Comparison of ENCODE assay signal across 8 cellular contexts in genomic region chr10:80699602-80700039, GRCh38.
DNase-seq lines count a peak whose midpoint lies in the region; ATAC-seq and TF ChIP-seq lines count a peak whose summit lies in the region.

No MANE protein-coding gene starts in this region.

- H3F3A ChIP-seq in GM23248 (ENCODE audit: insufficient read depth) = no peaks in the 10 kb centered on the region

- in situ Hi-C loops in GM23248 (cut with MboI) = no loop called here

- H3K4me2 ChIP-seq in GM23248 (ENCODE audit: unreplicated experiment) (no peak overlapping the region), Karpas-422 (ENCODE audit: low read depth, low read length, poor library complexity, severe bottlenecking) (no peak overlapping the region), parathyroid adenoma (ENCODE audit: low read length) (no peak overlapping the region)

- TF ChIP-seq EP300 in upper lobe of left lung (IDR thresholded peaks at IDR 0.05) = no peak

- H3K4me3 ChIP-seq in GM23248 (no peak overlapping the region), Karpas-422 (ENCODE audit: low read length) (no peak overlapping the region), parathyroid adenoma (ENCODE audit: low read depth, low read length) (no peak overlapping the region), upper lobe of left lung (no peak overlapping the region)

- H3K36me3 ChIP-seq in GM23248 (ENCODE audit: low read depth) (no peaks in the 10 kb centered on the region), Karpas-422 (ENCODE audit: insufficient read depth, low read length) (no peaks in the 10 kb centered on the region), parathyroid adenoma (ENCODE audit: control insufficient read depth, insufficient read depth, low read length) (no peaks in the 10 kb centered on the region), upper lobe of left lung (no peaks in the 10 kb centered on the region)

- CTCF ChIA-PET in RWPE1 (lab: Yijun Ruan, JAX) = interaction anchor here (0.5 to 2.7 kb wide), 28 partner anchors 11 to 1660 kb away, joined by 3 to 30 read pairs (median 4); no protein-coding TSS in a partner anchor

- H3K4me1 ChIP-seq in GM23248 (ENCODE audit: insufficient read depth) (no peaks in the 10 kb centered on the region), Karpas-422 (ENCODE audit: low read length) (no peaks in the 10 kb centered on the region), parathyroid adenoma (peaks cover 26% of the 10 kb centered on the region), upper lobe of left lung (peaks cover 0 to 4% (median 0%) of the 10 kb centered on the region in 4 donors)

- H3K27ac ChIP-seq in GM23248 (no peak overlapping the region), Karpas-422 (ENCODE audit: low read length) (no peak overlapping the region), RWPE1 (no peak overlapping the region), parathyroid adenoma (no peak overlapping the region), upper lobe of left lung (no peak overlapping the region)

- H4K20me1 ChIP-seq in GM23248 (ENCODE audit: insufficient read depth) (no peaks in the 10 kb centered on the region), Karpas-422 (ENCODE audit: insufficient read depth, low read depth, low read length) (no peaks in the 10 kb centered on the region)

- peak; percentile 57 to 85 for ATAC-seq in upper lobe of left lung (ENCODE audit: low FRiP score in 2 of 2)

- H3K27me3 ChIP-seq in GM23248 (replicated peaks; ENCODE audit: insufficient read depth) = no peaks in the 10 kb centered on the region
- no peaks in the 10 kb centered on the region for H3K27me3 ChIP-seq in Karpas-422 (ENCODE audit: low read length)
- no peaks in the 10 kb centered on the region for H3K27me3 ChIP-seq in parathyroid adenoma (ENCODE audit: control insufficient read depth, insufficient read depth, low read length)
- H3K27me3 ChIP-seq in upper lobe of left lung = no peaks in the 10 kb centered on the region

- peak; percentile 70 for DNase-seq in ELR (ENCODE audit: low read depth)
- peak; percentile 78 for DNase-seq in GM23248
- DNase-seq in Karpas-422 = peak; percentile 88
- DNase-seq in RWPE1 (ENCODE audit: low spot score) = peak; percentile 67
- peak; percentile 17 for DNase-seq in activated gamma-delta T cell (lab: John Stamatoyannopoulos, UW)
- DNase-seq in globus pallidus (ENCODE audit: low spot score) = peak; percentile 64
- peak; percentile 73 to 89 for DNase-seq in upper lobe of left lung

- TF ChIP-seq POLR2A in upper lobe of left lung (IDR thresholded peaks at IDR 0.05) = no peak

- 5 to 6% methylated on average over 14 of the region's 14 CpGs for WGBS in GM23248 (ENCODE audit: low coverage in 1 of 2, low lambda C conversion rate in 2 of 2, missing lambda C conversion rate in 2 of 2), 2 experiments
- 22% methylated on average over 14 of the region's 14 CpGs; no CpG with 5 or more reads in 1 of the 2 donors for WGBS in upper lobe of left lung, 2 donors

- H3K9me2 ChIP-seq in GM23248 (ENCODE audit: insufficient read depth) = no peaks in the 10 kb centered on the region
- H3K9me2 ChIP-seq in Karpas-422 (replicated peaks; ENCODE audit: insufficient read depth, low read length) = no peaks in the 10 kb centered on the region

- POLR2A ChIA-PET in RWPE1 (lab: Yijun Ruan, JAX; ENCODE audit: low non-redundant PET) = no interaction called here

- peak; percentile 88 for TF ChIP-seq CTCF in RWPE1 (conservative IDR thresholded peaks at IDR 0.05; ENCODE audit: low read depth)
- TF ChIP-seq CTCF in parathyroid adenoma (IDR thresholded peaks at IDR 0.05) = peak; percentile 92
- TF ChIP-seq CTCF in upper lobe of left lung (IDR thresholded peaks at IDR 0.05) = peak; percentile 48 to 78 (median 74)

- H3K9ac ChIP-seq in GM23248 = no peak overlapping the region
- no peak overlapping the region for H3K9ac ChIP-seq in Karpas-422 (ENCODE audit: low read length)
- no peak overlapping the region for H3K9ac ChIP-seq in parathyroid adenoma

- H3K79me2 ChIP-seq in GM23248 (ENCODE audit: insufficient read depth) (no peaks in the 10 kb centered on the region), Karpas-422 (ENCODE audit: low read length) (no peaks in the 10 kb centered on the region), parathyroid adenoma (no peaks in the 10 kb centered on the region)

- H2AFZ ChIP-seq in GM23248 (no peak overlapping the region), Karpas-422 (ENCODE audit: low read length) (no peak overlapping the region), parathyroid adenoma (peak overlapping the region; percentile 34)

- no peaks in the 10 kb centered on the region for H3K9me3 ChIP-seq in GM23248 (ENCODE audit: low read depth)
- no peaks in the 10 kb centered on the region for H3K9me3 ChIP-seq in Karpas-422 (ENCODE audit: low read length)
- H3K9me3 ChIP-seq in parathyroid adenoma (ENCODE audit: control insufficient read depth, low read length) = no peaks in the 10 kb centered on the region
- no peaks in the 10 kb centered on the region for H3K9me3 ChIP-seq in upper lobe of left lung

Comparison
In these comparisons a context has a peak if more than half of its experiments do, and no peak if none do; other contexts are left out.
1. DNase-seq: peak in every context shown above with its lines; median percentile 88 in Karpas-422; 81 in upper lobe of left lung; 78 in GM23248; 70 in ELR; 67 in RWPE1; 64 in globus pallidus; 17 in activated gamma-delta T cell.